ENCODE assay signal across 1 cellular context in the genomic region with DNA sequence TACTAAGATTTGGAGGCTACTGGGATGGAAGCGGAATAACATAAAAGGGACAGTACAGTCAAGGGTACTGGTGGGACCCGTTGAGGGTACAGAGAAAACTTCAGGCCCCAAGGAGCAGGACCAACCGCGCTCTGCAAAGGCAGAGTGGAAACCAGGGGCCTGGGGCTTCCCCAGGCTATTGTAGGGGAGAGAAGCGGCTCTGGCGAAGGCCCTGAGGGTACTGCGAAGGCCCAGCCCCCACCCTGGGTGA.
TF ChIP-seq lines count a peak whose summit lies in the region.

No MANE protein-coding gene starts in this region.

TF ChIP-seq in GM12878, 131 proteins besides CTCF, POLR2A, EP300 and RAD21:
- TF ChIP-seq, protein P1, sequence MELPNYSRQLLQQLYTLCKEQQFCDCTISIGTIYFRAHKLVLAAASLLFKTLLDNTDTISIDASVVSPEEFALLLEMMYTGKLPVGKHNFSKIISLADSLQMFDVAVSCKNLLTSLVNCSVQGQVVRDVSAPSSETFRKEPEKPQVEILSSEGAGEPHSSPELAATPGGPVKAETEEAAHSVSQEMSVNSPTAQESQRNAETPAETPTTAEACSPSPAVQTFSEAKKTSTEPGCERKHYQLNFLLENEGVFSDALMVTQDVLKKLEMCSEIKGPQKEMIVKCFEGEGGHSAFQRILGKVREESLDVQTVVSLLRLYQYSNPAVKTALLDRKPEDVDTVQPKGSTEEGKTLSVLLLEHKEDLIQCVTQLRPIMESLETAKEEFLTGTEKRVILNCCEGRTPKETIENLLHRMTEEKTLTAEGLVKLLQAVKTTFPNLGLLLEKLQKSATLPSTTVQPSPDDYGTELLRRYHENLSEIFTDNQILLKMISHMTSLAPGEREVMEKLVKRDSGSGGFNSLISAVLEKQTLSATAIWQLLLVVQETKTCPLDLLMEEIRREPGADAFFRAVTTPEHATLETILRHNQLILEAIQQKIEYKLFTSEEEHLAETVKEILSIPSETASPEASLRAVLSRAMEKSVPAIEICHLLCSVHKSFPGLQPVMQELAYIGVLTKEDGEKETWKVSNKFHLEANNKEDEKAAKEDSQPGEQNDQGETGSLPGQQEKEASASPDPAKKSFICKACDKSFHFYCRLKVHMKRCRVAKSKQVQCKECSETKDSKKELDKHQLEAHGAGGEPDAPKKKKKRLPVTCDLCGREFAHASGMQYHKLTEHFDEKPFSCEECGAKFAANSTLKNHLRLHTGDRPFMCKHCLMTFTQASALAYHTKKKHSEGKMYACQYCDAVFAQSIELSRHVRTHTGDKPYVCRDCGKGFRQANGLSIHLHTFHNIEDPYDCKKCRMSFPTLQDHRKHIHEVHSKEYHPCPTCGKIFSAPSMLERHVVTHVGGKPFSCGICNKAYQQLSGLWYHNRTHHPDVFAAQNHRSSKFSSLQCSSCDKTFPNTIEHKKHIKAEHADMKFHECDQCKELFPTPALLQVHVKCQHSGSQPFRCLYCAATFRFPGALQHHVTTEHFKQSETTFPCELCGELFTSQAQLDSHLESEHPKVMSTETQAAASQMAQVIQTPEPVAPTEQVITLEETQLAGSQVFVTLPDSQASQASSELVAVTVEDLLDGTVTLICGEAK (IDR thresholded peaks at IDR 0.05; ENCODE audit: borderline replicate concordance), result no peak
- TF ChIP-seq ZNF207 (IDR thresholded peaks at IDR 0.05; ENCODE audit: borderline replicate concordance) (no peak), NFIC (IDR thresholded peaks at IDR 0.05; ENCODE audit: low read depth, low read length) (no peak), NR2C2 (IDR thresholded peaks at IDR 0.05; ENCODE audit: borderline replicate concordance, control insufficient read depth, insufficient read length, low read depth) (no peak), RUNX3 (IDR thresholded peaks at IDR 0.05; ENCODE audit: low read length) (no peak), BCL11A (IDR thresholded peaks at IDR 0.05; ENCODE audit: low read depth, low read length) (no peak), MTA2 (IDR thresholded peaks at IDR 0.05; ENCODE audit: low read depth) (no peak), NBN (IDR thresholded peaks at IDR 0.05) (no peak), STAT1 (conservative IDR thresholded peaks at IDR 0.05) (no peak), SIN3A (IDR thresholded peaks at IDR 0.05; ENCODE audit: low read depth, low read length) (no peak), ETV6 (conservative IDR thresholded peaks at IDR 0.05 in 1 of 2, IDR thresholded peaks at IDR 0.05 in 1 of 2; ENCODE audit: borderline replicate concordance in 1 of 2, low read depth in 1 of 2) (no peak), MYB (IDR thresholded peaks at IDR 0.05; ENCODE audit: borderline replicate concordance, low read depth, low read length) (no peak)
- TF ChIP-seq, protein P2, sequence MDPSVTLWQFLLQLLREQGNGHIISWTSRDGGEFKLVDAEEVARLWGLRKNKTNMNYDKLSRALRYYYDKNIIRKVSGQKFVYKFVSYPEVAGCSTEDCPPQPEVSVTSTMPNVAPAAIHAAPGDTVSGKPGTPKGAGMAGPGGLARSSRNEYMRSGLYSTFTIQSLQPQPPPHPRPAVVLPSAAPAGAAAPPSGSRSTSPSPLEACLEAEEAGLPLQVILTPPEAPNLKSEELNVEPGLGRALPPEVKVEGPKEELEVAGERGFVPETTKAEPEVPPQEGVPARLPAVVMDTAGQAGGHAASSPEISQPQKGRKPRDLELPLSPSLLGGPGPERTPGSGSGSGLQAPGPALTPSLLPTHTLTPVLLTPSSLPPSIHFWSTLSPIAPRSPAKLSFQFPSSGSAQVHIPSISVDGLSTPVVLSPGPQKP (IDR thresholded peaks at IDR 0.05; ENCODE audit: low read depth, low read length), result no peak
- TF ChIP-seq, protein P3, sequence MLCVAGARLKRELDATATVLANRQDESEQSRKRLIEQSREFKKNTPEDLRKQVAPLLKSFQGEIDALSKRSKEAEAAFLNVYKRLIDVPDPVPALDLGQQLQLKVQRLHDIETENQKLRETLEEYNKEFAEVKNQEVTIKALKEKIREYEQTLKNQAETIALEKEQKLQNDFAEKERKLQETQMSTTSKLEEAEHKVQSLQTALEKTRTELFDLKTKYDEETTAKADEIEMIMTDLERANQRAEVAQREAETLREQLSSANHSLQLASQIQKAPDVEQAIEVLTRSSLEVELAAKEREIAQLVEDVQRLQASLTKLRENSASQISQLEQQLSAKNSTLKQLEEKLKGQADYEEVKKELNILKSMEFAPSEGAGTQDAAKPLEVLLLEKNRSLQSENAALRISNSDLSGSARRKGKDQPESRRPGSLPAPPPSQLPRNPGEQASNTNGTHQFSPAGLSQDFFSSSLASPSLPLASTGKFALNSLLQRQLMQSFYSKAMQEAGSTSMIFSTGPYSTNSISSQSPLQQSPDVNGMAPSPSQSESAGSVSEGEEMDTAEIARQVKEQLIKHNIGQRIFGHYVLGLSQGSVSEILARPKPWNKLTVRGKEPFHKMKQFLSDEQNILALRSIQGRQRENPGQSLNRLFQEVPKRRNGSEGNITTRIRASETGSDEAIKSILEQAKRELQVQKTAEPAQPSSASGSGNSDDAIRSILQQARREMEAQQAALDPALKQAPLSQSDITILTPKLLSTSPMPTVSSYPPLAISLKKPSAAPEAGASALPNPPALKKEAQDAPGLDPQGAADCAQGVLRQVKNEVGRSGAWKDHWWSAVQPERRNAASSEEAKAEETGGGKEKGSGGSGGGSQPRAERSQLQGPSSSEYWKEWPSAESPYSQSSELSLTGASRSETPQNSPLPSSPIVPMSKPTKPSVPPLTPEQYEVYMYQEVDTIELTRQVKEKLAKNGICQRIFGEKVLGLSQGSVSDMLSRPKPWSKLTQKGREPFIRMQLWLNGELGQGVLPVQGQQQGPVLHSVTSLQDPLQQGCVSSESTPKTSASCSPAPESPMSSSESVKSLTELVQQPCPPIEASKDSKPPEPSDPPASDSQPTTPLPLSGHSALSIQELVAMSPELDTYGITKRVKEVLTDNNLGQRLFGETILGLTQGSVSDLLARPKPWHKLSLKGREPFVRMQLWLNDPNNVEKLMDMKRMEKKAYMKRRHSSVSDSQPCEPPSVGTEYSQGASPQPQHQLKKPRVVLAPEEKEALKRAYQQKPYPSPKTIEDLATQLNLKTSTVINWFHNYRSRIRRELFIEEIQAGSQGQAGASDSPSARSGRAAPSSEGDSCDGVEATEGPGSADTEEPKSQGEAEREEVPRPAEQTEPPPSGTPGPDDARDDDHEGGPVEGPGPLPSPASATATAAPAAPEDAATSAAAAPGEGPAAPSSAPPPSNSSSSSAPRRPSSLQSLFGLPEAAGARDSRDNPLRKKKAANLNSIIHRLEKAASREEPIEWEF (IDR thresholded peaks at IDR 0.05; ENCODE audit: insufficient replicate concordance, low read depth, low read length), result no peak
- TF ChIP-seq, protein P4, sequence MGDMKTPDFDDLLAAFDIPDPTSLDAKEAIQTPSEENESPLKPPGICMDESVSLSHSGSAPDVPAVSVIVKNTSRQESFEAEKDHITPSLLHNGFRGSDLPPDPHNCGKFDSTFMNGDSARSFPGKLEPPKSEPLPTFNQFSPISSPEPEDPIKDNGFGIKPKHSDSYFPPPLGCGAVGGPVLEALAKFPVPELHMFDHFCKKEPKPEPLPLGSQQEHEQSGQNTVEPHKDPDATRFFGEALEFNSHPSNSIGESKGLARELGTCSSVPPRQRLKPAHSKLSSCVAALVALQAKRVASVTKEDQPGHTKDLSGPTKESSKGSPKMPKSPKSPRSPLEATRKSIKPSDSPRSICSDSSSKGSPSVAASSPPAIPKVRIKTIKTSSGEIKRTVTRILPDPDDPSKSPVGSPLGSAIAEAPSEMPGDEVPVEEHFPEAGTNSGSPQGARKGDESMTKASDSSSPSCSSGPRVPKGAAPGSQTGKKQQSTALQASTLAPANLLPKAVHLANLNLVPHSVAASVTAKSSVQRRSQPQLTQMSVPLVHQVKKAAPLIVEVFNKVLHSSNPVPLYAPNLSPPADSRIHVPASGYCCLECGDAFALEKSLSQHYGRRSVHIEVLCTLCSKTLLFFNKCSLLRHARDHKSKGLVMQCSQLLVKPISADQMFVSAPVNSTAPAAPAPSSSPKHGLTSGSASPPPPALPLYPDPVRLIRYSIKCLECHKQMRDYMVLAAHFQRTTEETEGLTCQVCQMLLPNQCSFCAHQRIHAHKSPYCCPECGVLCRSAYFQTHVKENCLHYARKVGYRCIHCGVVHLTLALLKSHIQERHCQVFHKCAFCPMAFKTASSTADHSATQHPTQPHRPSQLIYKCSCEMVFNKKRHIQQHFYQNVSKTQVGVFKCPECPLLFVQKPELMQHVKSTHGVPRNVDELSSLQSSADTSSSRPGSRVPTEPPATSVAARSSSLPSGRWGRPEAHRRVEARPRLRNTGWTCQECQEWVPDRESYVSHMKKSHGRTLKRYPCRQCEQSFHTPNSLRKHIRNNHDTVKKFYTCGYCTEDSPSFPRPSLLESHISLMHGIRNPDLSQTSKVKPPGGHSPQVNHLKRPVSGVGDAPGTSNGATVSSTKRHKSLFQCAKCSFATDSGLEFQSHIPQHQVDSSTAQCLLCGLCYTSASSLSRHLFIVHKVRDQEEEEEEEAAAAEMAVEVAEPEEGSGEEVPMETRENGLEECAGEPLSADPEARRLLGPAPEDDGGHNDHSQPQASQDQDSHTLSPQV (IDR thresholded peaks at IDR 0.05), result no peak
- TF ChIP-seq, protein P5, sequence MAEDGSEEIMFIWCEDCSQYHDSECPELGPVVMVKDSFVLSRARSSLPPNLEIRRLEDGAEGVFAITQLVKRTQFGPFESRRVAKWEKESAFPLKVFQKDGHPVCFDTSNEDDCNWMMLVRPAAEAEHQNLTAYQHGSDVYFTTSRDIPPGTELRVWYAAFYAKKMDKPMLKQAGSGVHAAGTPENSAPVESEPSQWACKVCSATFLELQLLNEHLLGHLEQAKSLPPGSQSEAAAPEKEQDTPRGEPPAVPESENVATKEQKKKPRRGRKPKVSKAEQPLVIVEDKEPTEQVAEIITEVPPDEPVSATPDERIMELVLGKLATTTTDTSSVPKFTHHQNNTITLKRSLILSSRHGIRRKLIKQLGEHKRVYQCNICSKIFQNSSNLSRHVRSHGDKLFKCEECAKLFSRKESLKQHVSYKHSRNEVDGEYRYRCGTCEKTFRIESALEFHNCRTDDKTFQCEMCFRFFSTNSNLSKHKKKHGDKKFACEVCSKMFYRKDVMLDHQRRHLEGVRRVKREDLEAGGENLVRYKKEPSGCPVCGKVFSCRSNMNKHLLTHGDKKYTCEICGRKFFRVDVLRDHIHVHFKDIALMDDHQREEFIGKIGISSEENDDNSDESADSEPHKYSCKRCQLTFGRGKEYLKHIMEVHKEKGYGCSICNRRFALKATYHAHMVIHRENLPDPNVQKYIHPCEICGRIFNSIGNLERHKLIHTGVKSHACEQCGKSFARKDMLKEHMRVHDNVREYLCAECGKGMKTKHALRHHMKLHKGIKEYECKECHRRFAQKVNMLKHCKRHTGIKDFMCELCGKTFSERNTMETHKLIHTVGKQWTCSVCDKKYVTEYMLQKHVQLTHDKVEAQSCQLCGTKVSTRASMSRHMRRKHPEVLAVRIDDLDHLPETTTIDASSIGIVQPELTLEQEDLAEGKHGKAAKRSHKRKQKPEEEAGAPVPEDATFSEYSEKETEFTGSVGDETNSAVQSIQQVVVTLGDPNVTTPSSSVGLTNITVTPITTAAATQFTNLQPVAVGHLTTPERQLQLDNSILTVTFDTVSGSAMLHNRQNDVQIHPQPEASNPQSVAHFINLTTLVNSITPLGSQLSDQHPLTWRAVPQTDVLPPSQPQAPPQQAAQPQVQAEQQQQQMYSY (CRISPR knock-in tag; IDR thresholded peaks at IDR 0.05), result no peak
